In genomic region chr15:74835312-74835823, GRCh38 we compare ENCODE assay signal across 8 cellular contexts. TPM values are rescaled to one million over a fixed set of nuclear protein-coding genes. Genes with fewer than 3 reads are reported as not detected.
DNase-seq lines count a peak whose midpoint lies in the region; ATAC-seq and TF ChIP-seq lines count a peak whose summit lies in the region.

No MANE protein-coding gene starts in this region.

- H3K4me1 Mint-ChIP-seq in brain, result peaks cover 32% of the 10 kb centered on the region

- DNase-seq in COLO829 (ENCODE audit: low spot score) (peak; percentile 57), HS-5 (ENCODE audit: low read depth) (peak; percentile 16), SKM-1 treated with dmso at 0.1 percent for 144 hours (lab: John Stamatoyannopoulos, UW; ENCODE audit: unreplicated experiment) (peak; percentile 26), iris pigment epithelial cell (ENCODE audit: low read depth) (peak; percentile 32), kidney glomerular epithelial cell (lab: John Stamatoyannopoulos, UW) (no peak)
- peak; percentile 45 to 55 for DNase-seq in stimulated activated CD4-positive, alpha-beta T cell treated with anti-CD3 and anti-CD28 coated beads, Interleukin-4, amount 100 ng/mL, for 48 hours (ENCODE audit: low read depth in 2 of 2)

- H3K27me3 Mint-ChIP-seq in brain, result peaks cover 4% of the 10 kb centered on the region

- H3K4me3 Mint-ChIP-seq in brain, result no peak overlapping the region

- H3K36me3 Mint-ChIP-seq in brain, result no peaks in the 10 kb centered on the region

- H3K9me3 Mint-ChIP-seq in brain, result peaks cover 0 to 3% (median 0%) of the 10 kb centered on the region in 5 experiments

- no peak for ATAC-seq in HG02571 (IDR thresholded peaks at IDR 0.05; ENCODE audit: unreplicated experiment)

- TF ChIP-seq CTCF in brain (conservative IDR thresholded peaks at IDR 0.05), result peak; percentile 66 to 72

- H3K27ac Mint-ChIP-seq in brain, result peak overlapping the region in 3 of 5 experiments; percentile 6 to 36 (median 14)

RNA-seq across cellular contexts. Expression of gene ULK3, which starts 7.6 kb away (rescaled TPM):
- 25.2 TPM for polyA plus RNA-seq in brain (ENCODE audit: insufficient read depth, low read depth, low replicate concordance)

RNA-seq across cellular contexts. Expression of gene CPLX3, which starts 8.9 kb away (rescaled TPM):
- polyA plus RNA-seq in brain (ENCODE audit: insufficient read depth, low read depth, low replicate concordance), result 2.1 TPM

RNA-seq across cellular contexts. Expression of gene LMAN1L, which starts 22.7 kb away (rescaled TPM):
- not detected for polyA plus RNA-seq in brain (ENCODE audit: insufficient read depth, low read depth, low replicate concordance)

RNA-seq across cellular contexts. Expression of gene SCAMP2, which starts 37.8 kb away (rescaled TPM):
- 70.3 TPM for polyA plus RNA-seq in brain (ENCODE audit: insufficient read depth, low read depth, low replicate concordance)

RNA-seq across cellular contexts. Expression of gene CSK, which starts 53.5 kb away (rescaled TPM):
- polyA plus RNA-seq in brain (ENCODE audit: insufficient read depth, low read depth, low replicate concordance), result 66.2 TPM
